Comparison of ENCODE assay signal across 8 cellular contexts in genomic region chr7:122092964-122093797, GRCh38. TPM values are rescaled to one million over a fixed set of nuclear protein-coding genes. Genes with fewer than 3 reads are reported as not detected.
A peak's percentile ranks its signal among the peaks of the same experiment; 100 is the strongest.
DNase-seq lines count a peak whose midpoint lies in the region; ATAC-seq, FAIRE-seq and TF ChIP-seq lines count a peak whose summit lies in the region.

No MANE protein-coding gene starts in this region.

- H3K9me3 Mint-ChIP-seq in T-cell (no peaks in the 10 kb centered on the region), brain (no peaks in the 10 kb centered on the region)

- H3K27ac Mint-ChIP-seq in T-cell (peak overlapping the region in 1 of 2 donors; percentile 44), brain (no peak overlapping the region)

- TF ChIP-seq CTCF in GM13977 (IDR thresholded peaks at IDR 0.05; ENCODE audit: extremely low read depth, insufficient read depth, missing control alignments) (peak; percentile 86), brain (conservative IDR thresholded peaks at IDR 0.05) (peak; percentile 63 to 81)

- peaks cover 0 to 4% (median 0%) of the 10 kb centered on the region in 3 donors for H3K4me1 Mint-ChIP-seq in T-cell
- no peaks in the 10 kb centered on the region for H3K4me1 Mint-ChIP-seq in brain

- H3K36me3 Mint-ChIP-seq in T-cell (no peaks in the 10 kb centered on the region), brain (peaks cover 16% of the 10 kb centered on the region)

- POLR2A ChIA-PET in T-cell (lab: Charles Lee): interaction anchor here in 1 of 2 donors (0.6 kb wide), 1 partner anchor 283 kb away, joined by 4 read pairs; no protein-coding TSS in a partner anchor

- ATAC-seq in HG02870 (IDR thresholded peaks at IDR 0.05; ENCODE audit: unreplicated experiment) (peak; percentile 98), T-cell (replicated peaks in 1 of 4) (peak in 3 of 4 experiments; percentile 34 to 43 (median 41))

- CTCF ChIA-PET in T-cell (lab: Charles Lee): interaction anchor here (0.6 to 1.4 kb wide), 8 partner anchors 13 to 1061 kb away, joined by 3 to 8 read pairs (median 4); partner anchors contain the start of gene AASS (in 1 of the 2)

- FAIRE-seq in A204.1 (lab: Jason Lieb, UNC): peak; percentile 96

- DNase-seq in GM13977 (ENCODE audit: low spot score): peak; percentile 31
- peak; percentile 43 to 89 (median 74) for DNase-seq in NCI-H1417 (lab: John Stamatoyannopoulos, UW)
- DNase-seq in T-cell: peak in 31 of 34 experiments; percentile 5 to 57 (median 34)
- peak; percentile 86 for DNase-seq in iris pigment epithelial cell (ENCODE audit: low read depth)
- DNase-seq in stimulated activated CD4-positive, alpha-beta T cell treated with anti-CD3 and anti-CD28 coated beads, Interleukin-1b, Interleukin-23, amount 100 ng/mL, for 24 hours (ENCODE audit: low read depth in 4 of 4, low spot score in 1 of 4): peak in 3 of 4 experiments; percentile 10 to 26 (median 20)

- no peaks in the 10 kb centered on the region for H3K27me3 Mint-ChIP-seq in T-cell
- no peaks in the 10 kb centered on the region for H3K27me3 Mint-ChIP-seq in brain

- H3K4me3 Mint-ChIP-seq in T-cell (no peak overlapping the region), brain (no peak overlapping the region)

- in situ Hi-C loops in GM13977 (cut with MboI; ENCODE audit: low pct_unique_long_range_greater_than_20kb, low sequenced_read_pairs, unreplicated experiment): no loop called here

RNA-seq across cellular contexts. Expression of gene AASS, which starts 50.9 kb away (rescaled TPM):
- total RNA-seq in T-cell: 1 to 10 TPM; 2.5 to 5.4 (median 3.3) TPM
- polyA plus RNA-seq in brain (ENCODE audit: insufficient read depth, low read depth, low replicate concordance): 1.4 TPM

Comparison
In these comparisons a context has a peak if more than half of its experiments do, and no peak if none do; other contexts are left out.
1. Peak in every context shown above with its lines: DNase-seq and ATAC-seq.
2. DNase-seq: peak in every context shown above with its lines; median percentile 86 in iris pigment epithelial cell; 74 in NCI-H1417; 34 in T-cell; 31 in GM13977; 20 in stimulated activated CD4-positive, alpha-beta T cell treated with anti-CD3 and anti-CD28 coated beads, Interleukin-1b, Interleukin-23, amount 100 ng/mL, for 24 hours.